2 cellular contexts compared by ENCODE assay signal in the genomic region with DNA sequence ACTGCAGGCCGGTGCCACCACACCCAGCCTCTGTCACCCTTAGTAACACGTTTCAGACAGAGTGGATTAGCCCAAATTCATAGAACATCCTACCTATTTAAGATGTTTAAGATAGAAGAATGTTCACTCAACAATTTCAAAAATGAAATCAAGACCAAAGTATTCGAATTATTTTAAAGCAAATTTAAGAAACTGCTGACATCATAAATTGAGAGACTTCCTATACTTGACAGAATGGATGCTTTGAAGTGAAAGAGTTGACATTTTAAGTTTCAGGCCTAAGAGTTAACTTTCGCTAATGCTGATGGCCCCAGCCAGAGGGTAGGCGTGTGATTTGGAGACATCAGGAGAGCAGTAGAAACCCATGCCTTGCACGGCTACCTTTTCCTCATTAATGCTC.
A peak's percentile ranks its signal among the peaks of the same experiment; 100 is the strongest.
TF ChIP-seq lines count a peak whose summit lies in the region.

No MANE protein-coding gene starts in this region.

TF ChIP-seq in HepG2, 621 proteins besides CTCF, POLR2A, EP300 and RAD21:
- no peak for TF ChIP-seq MEIS2 (CRISPR knock-in tag; IDR thresholded peaks at IDR 0.05)
- no peak for TF ChIP-seq POGZ (CRISPR knock-in tag; IDR thresholded peaks at IDR 0.05)
- no peak for TF ChIP-seq GTF2F1 (IDR thresholded peaks at IDR 0.05; ENCODE audit: low read length)
- TF ChIP-seq, protein P1, sequence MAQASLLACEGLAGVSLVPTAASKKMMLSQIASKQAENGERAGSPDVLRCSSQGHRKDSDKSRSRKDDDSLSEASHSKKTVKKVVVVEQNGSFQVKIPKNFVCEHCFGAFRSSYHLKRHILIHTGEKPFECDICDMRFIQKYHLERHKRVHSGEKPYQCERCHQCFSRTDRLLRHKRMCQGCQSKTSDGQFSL (CRISPR knock-in tag; IDR thresholded peaks at IDR 0.05), result no peak
- no peak for TF ChIP-seq SMARCE1 (IDR thresholded peaks at IDR 0.05; ENCODE audit: borderline replicate concordance)
- TF ChIP-seq ZNF768 (CRISPR knock-in tag; IDR thresholded peaks at IDR 0.05), result no peak
- TF ChIP-seq MAFK (conservative IDR thresholded peaks at IDR 0.05 in 1 of 2, IDR thresholded peaks at IDR 0.05 in 1 of 2; ENCODE audit: low read length in 2 of 2), result peak; percentile 52 to 69; a peak in 3 of 4 replicates
- no peak for TF ChIP-seq HNRNPLL (IDR thresholded peaks at IDR 0.05; ENCODE audit: low read depth, low read length, poor library complexity, severe bottlenecking)
- TF ChIP-seq ZNF260 (CRISPR knock-in tag; IDR thresholded peaks at IDR 0.05; ENCODE audit: borderline replicate concordance, low read depth), result no peak
- TF ChIP-seq MAFF (IDR thresholded peaks at IDR 0.05; ENCODE audit: low read depth, low read length), result peak; percentile 40; the same call in 1 of the 2 replicates
- TF ChIP-seq MBD4 (IDR thresholded peaks at IDR 0.05; ENCODE audit: borderline replicate concordance, low read length), result no peak
TF ChIP-seq in HepG2: peak in this region for 2.

TF ChIP-seq in K562, 482 proteins besides CTCF, POLR2A, EP300 and RAD21:
- TF ChIP-seq E2F4 (CRISPR knock-in tag; IDR thresholded peaks at IDR 0.05; ENCODE audit: low read depth) (no peak), ZNF316 (IDR thresholded peaks at IDR 0.05) (peak; percentile 48; the same call in 1 of the 2 replicates), IRF1 (CRISPR knock-in tag; IDR thresholded peaks at IDR 0.05; ENCODE audit: borderline replicate concordance) (no peak), ZBTB34 (CRISPR knock-in tag; IDR thresholded peaks at IDR 0.05) (no peak), GABPB2 (CRISPR knock-in tag; conservative IDR thresholded peaks at IDR 0.05) (no peak), MYNN (IDR thresholded peaks at IDR 0.05) (no peak), MYNN (CRISPR knock-in tag; IDR thresholded peaks at IDR 0.05) (no peak), RB1 (IDR thresholded peaks at IDR 0.05; ENCODE audit: low read depth) (no peak), ZNF436 (CRISPR knock-in tag; IDR thresholded peaks at IDR 0.05) (no peak), SAFB2 (IDR thresholded peaks at IDR 0.05; ENCODE audit: borderline replicate concordance, low read depth, low read length, severe bottlenecking) (no peak), GTF2A2 (tag; IDR thresholded peaks at IDR 0.05) (no peak), PURB (CRISPR knock-in tag; IDR thresholded peaks at IDR 0.05; ENCODE audit: low read depth) (no peak), KHSRP (IDR thresholded peaks at IDR 0.05) (no peak), C11orf30 (IDR thresholded peaks at IDR 0.05; ENCODE audit: low read depth) (peak; percentile 41; the same call in 1 of the 2 replicates), MAFG (tag; conservative IDR thresholded peaks at IDR 0.05) (peak; percentile 29; the same call in 1 of the 2 replicates), NFE2 (IDR thresholded peaks at IDR 0.05; ENCODE audit: low read depth) (no peak)
- TF ChIP-seq, protein P2, sequence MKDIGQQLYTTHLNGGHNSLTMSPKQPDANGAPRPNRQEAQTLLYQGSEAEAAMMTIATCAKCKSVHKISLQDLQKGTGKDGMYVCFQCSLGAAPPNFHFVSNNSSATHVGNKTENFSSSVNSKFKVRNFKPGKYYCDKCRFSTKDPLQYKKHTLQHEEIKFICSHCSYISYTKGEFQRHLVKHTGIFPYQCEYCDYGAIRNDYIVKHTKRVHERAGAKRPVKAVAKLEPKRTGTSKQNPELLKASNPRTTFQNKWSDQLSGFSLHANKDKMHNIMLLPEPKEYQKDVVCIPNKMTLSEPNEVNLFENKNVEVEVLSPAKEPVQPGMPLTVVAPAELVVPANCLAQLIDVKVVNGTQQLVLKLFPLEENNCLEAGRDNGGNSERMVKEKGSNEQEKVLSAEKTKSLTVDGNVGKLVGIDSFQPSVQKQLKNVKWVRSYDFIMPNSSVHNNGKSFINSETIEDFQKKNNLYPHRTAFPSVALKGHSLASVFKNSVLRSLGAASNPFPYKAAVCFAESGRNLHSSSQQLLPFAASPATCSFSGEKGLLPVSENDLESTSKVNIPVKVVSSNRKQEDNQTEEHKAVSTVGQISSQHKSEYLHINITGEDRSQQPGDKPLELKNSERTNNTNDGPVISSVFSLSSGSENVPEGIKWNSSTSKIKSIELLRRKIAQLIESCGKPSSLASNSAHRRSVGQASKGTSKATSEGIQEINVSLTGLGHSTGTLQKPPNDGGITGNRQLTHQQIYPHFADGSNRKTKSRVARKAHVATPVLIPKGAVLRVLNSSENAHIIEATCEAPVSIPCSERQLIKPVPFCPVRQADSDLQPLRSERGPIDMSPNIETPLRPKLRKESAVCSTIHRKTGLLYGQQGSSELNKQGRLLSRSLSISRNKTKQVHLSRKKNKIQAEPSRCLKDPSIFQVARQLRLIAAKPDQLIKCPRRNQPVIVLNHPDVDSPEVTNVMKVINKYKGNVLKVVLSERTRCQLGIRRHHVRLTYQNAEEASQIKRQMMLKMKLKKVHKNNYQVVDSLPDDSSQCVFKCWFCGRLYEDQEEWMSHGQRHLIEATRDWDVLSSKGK (CRISPR knock-in tag; IDR thresholded peaks at IDR 0.05), result no peak
- TF ChIP-seq, protein P3, sequence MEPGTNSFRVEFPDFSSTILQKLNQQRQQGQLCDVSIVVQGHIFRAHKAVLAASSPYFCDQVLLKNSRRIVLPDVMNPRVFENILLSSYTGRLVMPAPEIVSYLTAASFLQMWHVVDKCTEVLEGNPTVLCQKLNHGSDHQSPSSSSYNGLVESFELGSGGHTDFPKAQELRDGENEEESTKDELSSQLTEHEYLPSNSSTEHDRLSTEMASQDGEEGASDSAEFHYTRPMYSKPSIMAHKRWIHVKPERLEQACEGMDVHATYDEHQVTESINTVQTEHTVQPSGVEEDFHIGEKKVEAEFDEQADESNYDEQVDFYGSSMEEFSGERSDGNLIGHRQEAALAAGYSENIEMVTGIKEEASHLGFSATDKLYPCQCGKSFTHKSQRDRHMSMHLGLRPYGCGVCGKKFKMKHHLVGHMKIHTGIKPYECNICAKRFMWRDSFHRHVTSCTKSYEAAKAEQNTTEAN (CRISPR knock-in tag; IDR thresholded peaks at IDR 0.05), result no peak
